ENCODE assay signal across 19 cellular contexts in genomic region chr12:50182461-50182860, GRCh38.
DNase-seq lines count a peak whose midpoint lies in the region; ATAC-seq and TF ChIP-seq lines count a peak whose summit lies in the region.
"Had no signal": no experiment of that assay in that cellular context is flagged by ENCODE, and none has a peak within 500 bp of the region (broad histone marks: within the 10 kb centered on the region; RNA-seq: fewer than 3 reads in every experiment).

No MANE protein-coding gene starts in this region.

- no peaks in the 10 kb centered on the region for H3K36me3 ChIP-seq in OCI-LY1 (ENCODE audit: insufficient read depth, low read length)

- no peaks in the 10 kb centered on the region for H3K4me1 ChIP-seq in OCI-LY1 (ENCODE audit: insufficient read depth, low read length, severe bottlenecking)

- no peaks in the 10 kb centered on the region for H3K79me2 ChIP-seq in OCI-LY1 (ENCODE audit: insufficient read depth, low read length)

- no peak overlapping the region for H3K4me3 Mint-ChIP-seq in effector memory CD8-positive, alpha-beta T cell
- H3K4me3 Mint-ChIP-seq: naive thymus-derived CD8-positive, alpha-beta T cell had no signal

- no peaks in the 10 kb centered on the region for H3F3A ChIP-seq in OCI-LY1 (ENCODE audit: insufficient read depth, low read length)

- no peaks in the 10 kb centered on the region for H3K27me3 ChIP-seq in OCI-LY1 (ENCODE audit: insufficient read depth, low read length)
- H3K27me3 ChIP-seq: BLaER1 had no signal

- no peak for ATAC-seq in effector memory CD8-positive, alpha-beta T cell (replicated peaks)
- no peak for ATAC-seq in GM21723 (IDR thresholded peaks at IDR 0.05; ENCODE audit: unreplicated experiment)
- ATAC-seq: naive thymus-derived CD8-positive, alpha-beta T cell; Panc1 had no signal

- no peak overlapping the region for H3K27ac ChIP-seq in OCI-LY1 (ENCODE audit: low read depth, low read length, poor library complexity, severe bottlenecking)
- H3K27ac ChIP-seq: BLaER1 had no signal

- H3K4me2 ChIP-seq in OCI-LY1 (ENCODE audit: low read length) = no peak overlapping the region
- H3K4me2 ChIP-seq: BLaER1 had no signal

- no peaks in the 10 kb centered on the region for H4K20me1 ChIP-seq in OCI-LY1 (ENCODE audit: insufficient read depth, low read length)
- H4K20me1 ChIP-seq: BLaER1 had no signal

- TF ChIP-seq CTCF in OCI-LY1 (IDR thresholded peaks at IDR 0.05; ENCODE audit: low read length) = peak; percentile 27; the same call in 1 of the 2 replicates

- no peak overlapping the region for H2AFZ ChIP-seq in OCI-LY1 (ENCODE audit: low read length)

- DNase-seq in DMS 273 (lab: John Stamatoyannopoulos, UW; ENCODE audit: unreplicated experiment) (peak; percentile 10), DMS 273 treated with DMSO at 0.1 percent for 48 hours (lab: John Stamatoyannopoulos, UW) (no peak), ACHN (peak; percentile 42), DMS114 treated with DMSO at 0.1 percent for 48 hours (lab: John Stamatoyannopoulos, UW; ENCODE audit: unreplicated experiment) (no peak)
- DNase-seq in effector memory CD8-positive, alpha-beta T cell = no peak
- no peak for DNase-seq in activated effector memory CD4-positive, alpha-beta T cell treated with Interleukin-2 at 50 U/mL for 16 hours
- DNase-seq: 8988T; activated CD4-positive, alpha-beta T cell treated with anti-CD3 and anti-CD28 coated beads, Interleukin-2, amount 50 U/mL, for 48 hours; central memory CD4-positive, alpha-beta T cell; effector CD8-positive, alpha-beta T cell; MV-4-11; naive thymus-derived CD8-positive, alpha-beta T cell; NCI-H2107; NCI-H524 treated with DMSO at 0.1 percent for 48 hours; stimulated activated naive CD4-positive, alpha-beta T cell treated with Interleukin-2 at 50 U/mL for 16 hours had no signal

- H3K27ac Mint-ChIP-seq in effector memory CD8-positive, alpha-beta T cell = peak overlapping the region; percentile 8 to 87

- no peaks in the 10 kb centered on the region for H3K27me3 Mint-ChIP-seq in effector memory CD8-positive, alpha-beta T cell
- H3K27me3 Mint-ChIP-seq: naive thymus-derived CD8-positive, alpha-beta T cell had no signal

- H3K9me3 ChIP-seq in OCI-LY1 (ENCODE audit: low read length) = no peaks in the 10 kb centered on the region
- H3K9me3 ChIP-seq: BLaER1 had no signal

- H3K9me2 ChIP-seq in OCI-LY1 (ENCODE audit: low read depth, low read length) = no peaks in the 10 kb centered on the region

- H3K9me3 Mint-ChIP-seq in effector memory CD8-positive, alpha-beta T cell = no peaks in the 10 kb centered on the region
- H3K9me3 Mint-ChIP-seq: naive thymus-derived CD8-positive, alpha-beta T cell had no signal

- H3K4me3 ChIP-seq in OCI-LY1 (ENCODE audit: low read depth, low read length, poor library complexity, severe bottlenecking) = no peak overlapping the region
- H3K4me3 ChIP-seq: BLaER1 had no signal

- no peak overlapping the region for H3K9ac ChIP-seq in OCI-LY1 (ENCODE audit: low read length)
- H3K9ac ChIP-seq: BLaER1 had no signal

- no peaks in the 10 kb centered on the region for H3K4me1 Mint-ChIP-seq in effector memory CD8-positive, alpha-beta T cell (ENCODE audit: low read depth in 2 of 2)

- in situ Hi-C loops in ACHN (cut with HindIII; ENCODE audit: low pct_ligation_motif_present, low pct_unique_long_range_greater_than_20kb, low sequenced_read_pairs) = no loop called here

- H3K36me3 Mint-ChIP-seq in effector memory CD8-positive, alpha-beta T cell (ENCODE audit: insufficient read depth) = peaks cover 26% of the 10 kb centered on the region

Comparison
In these comparisons a context has a peak if more than half of its experiments do, and no peak if none do; other contexts are left out.
1. DNase-seq: peak in DMS 273 (single experiment) and ACHN (single experiment); none in DMS 273 treated with DMSO at 0.1 percent for 48 hours (single experiment), effector memory CD8-positive, alpha-beta T cell (0 of 3), DMS114 treated with DMSO at 0.1 percent for 48 hours (single experiment) and activated effector memory CD4-positive, alpha-beta T cell treated with Interleukin-2 at 50 U/mL for 16 hours (single experiment).